Comparison of ENCODE assay signal across 1 cellular context in the genomic region with DNA sequence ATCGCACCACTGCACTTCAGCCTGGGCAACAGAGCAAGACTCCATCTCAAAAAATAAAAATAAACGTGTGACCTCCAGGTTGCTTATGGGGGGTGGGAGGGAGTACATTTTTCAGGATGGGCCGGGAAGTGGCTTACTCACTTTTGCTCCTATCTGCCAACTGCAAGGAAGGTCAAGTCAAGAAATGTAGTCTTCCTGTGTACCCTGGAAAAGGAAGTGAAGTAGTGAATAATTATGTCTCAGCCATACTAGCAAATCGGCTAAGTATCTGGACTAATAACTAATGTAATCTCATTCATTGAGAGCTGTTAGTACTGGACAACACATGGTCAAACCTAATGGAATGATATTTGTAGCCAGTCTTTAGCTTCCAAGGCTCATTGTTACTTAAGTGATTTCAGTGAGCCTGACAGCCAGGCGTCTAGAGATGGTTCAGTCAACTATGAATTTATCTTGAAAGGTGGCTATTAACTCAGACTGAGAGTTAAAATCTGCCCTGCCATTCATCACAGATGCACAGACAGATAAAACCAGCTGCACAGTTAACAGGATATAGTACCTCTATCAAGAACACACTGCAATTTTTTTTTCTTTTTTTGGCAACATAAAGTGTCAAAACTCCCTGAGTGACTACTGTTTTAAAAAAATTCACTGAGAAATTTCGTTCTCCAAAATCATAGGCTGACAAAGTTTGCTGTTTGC.
TF ChIP-seq lines count a peak whose summit lies in the region.

No MANE protein-coding gene starts in this region.

TF ChIP-seq in K562, 482 proteins besides CTCF, POLR2A, EP300 and RAD21:
- TF ChIP-seq, protein P1, sequence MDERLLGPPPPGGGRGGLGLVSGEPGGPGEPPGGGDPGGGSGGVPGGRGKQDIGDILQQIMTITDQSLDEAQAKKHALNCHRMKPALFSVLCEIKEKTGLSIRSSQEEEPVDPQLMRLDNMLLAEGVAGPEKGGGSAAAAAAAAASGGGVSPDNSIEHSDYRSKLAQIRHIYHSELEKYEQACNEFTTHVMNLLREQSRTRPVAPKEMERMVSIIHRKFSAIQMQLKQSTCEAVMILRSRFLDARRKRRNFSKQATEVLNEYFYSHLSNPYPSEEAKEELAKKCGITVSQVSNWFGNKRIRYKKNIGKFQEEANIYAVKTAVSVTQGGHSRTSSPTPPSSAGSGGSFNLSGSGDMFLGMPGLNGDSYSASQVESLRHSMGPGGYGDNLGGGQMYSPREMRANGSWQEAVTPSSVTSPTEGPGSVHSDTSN (CRISPR knock-in tag; IDR thresholded peaks at IDR 0.05; ENCODE audit: low read depth) = no peak
- TF ChIP-seq, protein P1 (tag; conservative IDR thresholded peaks at IDR 0.05; ENCODE audit: low read depth) = 0 out of 2 replicates have a peak, but pooled peaks have one; percentile 30
- TF ChIP-seq CREB5 (CRISPR knock-in tag; IDR thresholded peaks at IDR 0.05) = no peak
- TF ChIP-seq HDAC1 (IDR thresholded peaks at IDR 0.05) = no peak
- TF ChIP-seq PKNOX1 (IDR thresholded peaks at IDR 0.05) = 0 out of 2 replicates have a peak, but pooled peaks have one; percentile 38
- TF ChIP-seq MEIS2 (IDR thresholded peaks at IDR 0.05; ENCODE audit: partially characterized antibody) = peak; percentile 42
- TF ChIP-seq HCFC1 (IDR thresholded peaks at IDR 0.05; ENCODE audit: low read depth, low read length) = no peak
- no peak for TF ChIP-seq TAF1 (IDR thresholded peaks at IDR 0.05; ENCODE audit: control insufficient read depth, extremely low read depth, insufficient read depth, low read length, severe bottlenecking)
- TF ChIP-seq POLR2G (IDR thresholded peaks at IDR 0.05; ENCODE audit: low read depth, low read length) = no peak
- no peak for TF ChIP-seq ZBED1 (IDR thresholded peaks at IDR 0.05)
- no peak for TF ChIP-seq TAF15 (IDR thresholded peaks at IDR 0.05; ENCODE audit: low read depth, low read length)
- no peak for TF ChIP-seq ZHX1 (conservative IDR thresholded peaks at IDR 0.05; ENCODE audit: low read length)
- TF ChIP-seq, protein P2, sequence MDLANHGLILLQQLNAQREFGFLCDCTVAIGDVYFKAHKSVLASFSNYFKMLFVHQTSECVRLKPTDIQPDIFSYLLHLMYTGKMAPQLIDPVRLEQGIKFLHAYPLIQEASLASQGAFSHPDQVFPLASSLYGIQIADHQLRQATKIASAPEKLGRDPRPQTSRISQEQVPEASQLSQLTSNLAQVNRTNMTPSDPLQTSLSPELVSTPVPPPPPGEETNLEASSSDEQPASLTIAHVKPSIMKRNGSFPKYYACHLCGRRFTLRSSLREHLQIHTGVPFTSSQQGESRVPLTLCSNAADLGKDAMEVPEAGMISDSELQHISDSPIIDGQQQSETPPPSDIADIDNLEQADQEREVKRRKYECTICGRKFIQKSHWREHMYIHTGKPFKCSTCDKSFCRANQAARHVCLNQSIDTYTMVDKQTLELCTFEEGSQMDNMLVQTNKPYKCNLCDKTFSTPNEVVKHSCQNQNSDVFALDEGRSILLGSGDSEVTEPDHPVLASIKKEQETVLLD (IDR thresholded peaks at IDR 0.05) = no peak
